Comparison of ENCODE assay signal across 8 cellular contexts in the genomic region with DNA sequence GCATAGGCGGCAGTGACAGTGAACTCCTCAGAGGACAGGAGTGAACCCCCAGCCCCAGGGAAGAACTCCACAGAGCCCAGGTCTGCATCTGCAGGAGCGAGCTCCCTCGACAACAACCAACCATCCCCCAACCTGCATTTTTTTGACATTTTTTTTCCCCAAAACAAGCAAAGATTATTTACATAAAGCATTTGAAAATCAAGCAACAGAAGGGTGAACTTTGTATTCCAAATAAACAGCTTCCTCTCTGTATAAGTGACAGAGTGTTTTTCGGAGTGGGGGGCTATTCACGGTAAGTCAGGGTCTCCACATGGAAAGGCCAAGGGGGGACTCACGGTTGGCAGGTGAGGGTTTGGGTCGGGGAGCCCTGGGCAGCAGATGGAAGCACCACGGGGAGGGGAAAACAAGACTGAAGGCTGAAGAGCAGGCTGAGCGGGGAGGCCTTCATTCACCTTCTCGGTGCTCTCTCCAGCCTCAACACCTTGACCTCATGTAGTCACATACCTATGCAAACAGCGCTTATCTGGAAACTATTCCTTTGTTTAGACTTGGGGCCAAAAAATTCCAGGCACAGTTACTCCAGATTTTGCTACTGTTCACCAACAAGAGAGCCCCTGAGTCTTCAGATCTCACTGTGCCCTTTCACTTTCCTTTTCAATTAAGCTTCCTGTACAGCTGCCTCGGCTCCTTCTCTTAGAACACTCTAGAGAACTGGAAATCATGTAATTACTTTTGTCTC. TPM values are rescaled to one million over a fixed set of nuclear protein-coding genes. Genes with fewer than 3 reads are reported as not detected.
DNase-seq lines count a peak whose midpoint lies in the region; TF ChIP-seq lines count a peak whose summit lies in the region.

No MANE protein-coding gene starts in this region.

- H3K27me3 Mint-ChIP-seq in CD4-positive, alpha-beta memory T cell = peaks cover 0 to 2% of the 10 kb centered on the region in 2 donors

- peak overlapping the region; percentile 74 for H3K27ac ChIP-seq in CD4-positive, alpha-beta memory T cell (ENCODE audit: low read depth, low read length)
- H3K27ac ChIP-seq in MM.1S (ENCODE audit: low read length) (peak overlapping the region; percentile 86), osteoblast (ENCODE audit: low read depth, low read length) (peak overlapping the region; percentile 99)

- intact Hi-C loops in CD4-positive, alpha-beta memory T cell (cut with micrococcal nuclease) = loop anchor here (1.0 to 2.0 kb wide), 4 partner anchors 47 to 182 kb away; a partner anchor contains a TSS

- H3K9me3 Mint-ChIP-seq in CD4-positive, alpha-beta memory T cell = no peaks in the 10 kb centered on the region

- H3F3A ChIP-seq in MM.1S (ENCODE audit: insufficient read depth, low read length) = peaks cover 40% of the 10 kb centered on the region

- H3K4me1 ChIP-seq in CD4-positive, alpha-beta memory T cell (ENCODE audit: insufficient read depth, low read length) = peaks cover 37% of the 10 kb centered on the region
- H3K4me1 ChIP-seq in MM.1S (ENCODE audit: low read length) (peaks cover 37% of the 10 kb centered on the region), osteoblast (ENCODE audit: insufficient read depth, low read length) (peaks cover 58% of the 10 kb centered on the region)

- no peaks in the 10 kb centered on the region for H3K9me3 ChIP-seq in CD4-positive, alpha-beta memory T cell (ENCODE audit: control insufficient read depth in 1 of 2, low read length in 2 of 2)
- H3K9me3 ChIP-seq in MM.1S (replicated peaks; ENCODE audit: insufficient read depth, low read length) = no peaks in the 10 kb centered on the region
- no peaks in the 10 kb centered on the region for H3K9me3 ChIP-seq in osteoblast (ENCODE audit: low read depth, low read length)

- H2AFZ ChIP-seq in MM.1S (ENCODE audit: low read length) = peak overlapping the region; percentile 61
- peak overlapping the region; percentile 71 for H2AFZ ChIP-seq in osteoblast (ENCODE audit: low read length)

- H3K36me3 ChIP-seq in CD4-positive, alpha-beta memory T cell (ENCODE audit: insufficient read depth, low read length) = no peaks in the 10 kb centered on the region
- H3K36me3 ChIP-seq in MM.1S (replicated peaks; ENCODE audit: insufficient read depth, low read length) (no peaks in the 10 kb centered on the region), osteoblast (ENCODE audit: insufficient read depth, low read length) (peaks cover 3% of the 10 kb centered on the region)

- H3K4me3 Mint-ChIP-seq in CD4-positive, alpha-beta memory T cell = peak overlapping the region; percentile 93 to 100 (median 96)

- TF ChIP-seq CTCF in GM20000 (IDR thresholded peaks at IDR 0.05; ENCODE audit: extremely low read depth, missing control alignments) (no peak), MM.1S (IDR thresholded peaks at IDR 0.05; ENCODE audit: low read length) (no peak), fibroblast of pulmonary artery (IDR thresholded peaks at IDR 0.05; ENCODE audit: low read length, missing control alignments) (no peak), osteoblast (IDR thresholded peaks at IDR 0.05; ENCODE audit: extremely low read depth, low read depth, low read length) (no peak)

- H4K20me1 ChIP-seq in MM.1S (ENCODE audit: insufficient read depth, low read length) = no peaks in the 10 kb centered on the region
- no peaks in the 10 kb centered on the region for H4K20me1 ChIP-seq in osteoblast (ENCODE audit: insufficient read depth, low read length)

- POLR2A ChIA-PET in CD4-positive, alpha-beta memory T cell (lab: Charles Lee; ENCODE audit: partially characterized antibody) = interaction anchor here (0.7 to 6.6 kb wide), 10 partner anchors 11 to 565 kb away, joined by 3 to 53 read pairs (median 6); a partner anchor contains a TSS

- peak overlapping the region; percentile 72 for H3K9ac ChIP-seq in MM.1S (ENCODE audit: low read length)

- H3K9me2 ChIP-seq in MM.1S (replicated peaks; ENCODE audit: insufficient read depth, low read length) = no peaks in the 10 kb centered on the region

- H3K36me3 Mint-ChIP-seq in CD4-positive, alpha-beta memory T cell = peaks cover 3 to 9% of the 10 kb centered on the region in 2 donors

- peak; percentile 48 to 70 (median 60) for DNase-seq in CD4-positive, alpha-beta memory T cell
- DNase-seq in GM20000 (ENCODE audit: low spot score) = peak; percentile 69
- peak; percentile 94 for DNase-seq in MM.1S
- peak; percentile 37 for DNase-seq in activated T-cell treated with anti-CD3 and anti-CD28 coated beads, Interleukin-2, amount 50 U/mL, for 1 hour
- DNase-seq in fibroblast of pulmonary artery (ENCODE audit: low read depth) = peak; percentile 56
- peak; percentile 76 for DNase-seq in osteoblast (ENCODE audit: insufficient read length, low spot score, missing footprints)
- no peak for DNase-seq in GOT3 (lab: John Stamatoyannopoulos, UW)
- DNase-seq in GDM1 (lab: John Stamatoyannopoulos, UW) = no peak

- H3K27ac Mint-ChIP-seq in CD4-positive, alpha-beta memory T cell = peak overlapping the region; percentile 90 to 100 (median 99)

- peak overlapping the region; percentile 45 to 66 for H3K4me3 ChIP-seq in CD4-positive, alpha-beta memory T cell (ENCODE audit: low read length in 2 of 2)
- H3K4me3 ChIP-seq in MM.1S (ENCODE audit: low read length) (peak overlapping the region; percentile 62), fibroblast of pulmonary artery (replicated peaks; ENCODE audit: low read depth, low read length) (peak overlapping the region; percentile 38), osteoblast (ENCODE audit: insufficient read depth, low read length) (peak overlapping the region; percentile 63)

- H3K4me1 Mint-ChIP-seq in CD4-positive, alpha-beta memory T cell = peaks cover 27 to 48% (median 36%) of the 10 kb centered on the region in 4 donors

- peaks cover 28% of the 10 kb centered on the region for H3K79me2 ChIP-seq in MM.1S (ENCODE audit: low read length)
- peaks cover 32% of the 10 kb centered on the region for H3K79me2 ChIP-seq in osteoblast (ENCODE audit: insufficient read depth, low read length)

- H3K4me2 ChIP-seq in MM.1S (ENCODE audit: low read depth, low read length) (peak overlapping the region; percentile 77), osteoblast (ENCODE audit: insufficient read depth, low read length) (peak overlapping the region; percentile 88)

- CTCF ChIA-PET in CD4-positive, alpha-beta memory T cell (lab: Charles Lee; ENCODE audit: partially characterized antibody) = interaction anchor here (0.7 to 4.8 kb wide), 9 partner anchors 26 to 643 kb away, joined by 3 to 43 read pairs (median 4); a partner anchor contains a TSS

- H3K27me3 ChIP-seq in CD4-positive, alpha-beta memory T cell (ENCODE audit: insufficient read depth, low read length) = no peaks in the 10 kb centered on the region
- H3K27me3 ChIP-seq in MM.1S (replicated peaks; ENCODE audit: insufficient read depth, low read length) = no peaks in the 10 kb centered on the region
- H3K27me3 ChIP-seq in osteoblast (ENCODE audit: insufficient read depth, low read length) = no peaks in the 10 kb centered on the region

RNA-seq across cellular contexts. Expression of a gene that starts 27.6 kb away (rescaled TPM):
- total RNA-seq in CD4-positive, alpha-beta memory T cell = 10 to 100 TPM; 10.5 to 11.0 TPM
- 1 to 10 TPM; 1.9 to 3.5 TPM for polyA plus RNA-seq in CD4-positive, alpha-beta memory T cell
- 33.9 and 40.9 TPM in 2 replicates for total RNA-seq in osteoblast

RNA-seq across cellular contexts. Expression of a gene that starts 47.1 kb away (rescaled TPM):
- total RNA-seq in CD4-positive, alpha-beta memory T cell = 10 to 100 TPM; 14.2 to 14.3 TPM
- polyA plus RNA-seq in CD4-positive, alpha-beta memory T cell = 1 to 10 TPM in 1 of 2 donors, under 1 TPM in 1; 0.50 to 3.3 TPM
- 7.2 and 8.8 TPM in 2 replicates for total RNA-seq in osteoblast

Comparison
In these comparisons a context has a peak if more than half of its experiments do, and no peak if none do; other contexts are left out.
1. DNase-seq: peak in CD4-positive, alpha-beta memory T cell (5 of 5), GM20000 (single experiment), MM.1S (single experiment), activated T-cell treated with anti-CD3 and anti-CD28 coated beads, Interleukin-2, amount 50 U/mL, for 1 hour (single experiment), fibroblast of pulmonary artery (single experiment) and osteoblast (single experiment); none in GOT3 (single experiment) and GDM1 (single experiment).
2. Peak in every context shown above with its lines, with median percentiles within 50 percentile points of each other: H3K27ac ChIP-seq and H3K4me3 ChIP-seq.